20 cellular contexts compared by ENCODE assay signal in the genomic region with DNA sequence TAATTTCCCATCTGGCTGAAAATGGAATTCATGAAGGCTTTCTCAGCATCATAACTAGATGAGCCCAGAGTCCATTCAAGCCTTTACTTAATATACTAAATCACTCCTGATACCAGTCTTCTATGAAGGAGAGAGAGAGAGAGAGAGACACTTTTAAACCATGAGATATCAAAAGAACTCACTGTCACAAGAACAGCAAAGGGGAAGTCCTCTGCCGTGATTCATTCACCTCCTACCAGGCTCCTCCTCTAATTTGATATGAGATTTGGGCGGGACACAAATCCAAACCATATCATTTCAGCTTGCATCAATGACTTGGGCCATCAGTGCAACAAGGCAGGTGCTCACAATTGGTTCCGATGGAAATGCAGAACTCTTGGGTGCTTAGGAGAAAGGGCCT.
DNase-seq lines count a peak whose midpoint lies in the region; ATAC-seq and TF ChIP-seq lines count a peak whose summit lies in the region.
"Had no signal": no experiment of that assay in that cellular context is flagged by ENCODE, and none has a peak within 500 bp of the region (broad histone marks: within the 10 kb centered on the region; RNA-seq: fewer than 3 reads in every experiment).

No MANE protein-coding gene starts in this region.

- ATAC-seq in DND-41 (ENCODE audit: insufficient read depth, low read depth) (0 out of 3 replicates have a peak, but pooled peaks have one; percentile 29), activated B cell treated with CpG ODN at 0.5 μM for 24 hours (ENCODE audit: low read depth) (peak; percentile 14)
- ATAC-seq: HCT116 had no signal

- H3K9me3 Mint-ChIP-seq in activated T-cell treated with anti-CD3 and anti-CD28 coated beads, Interleukin-2, amount 50 U/mL, for 24 hours, result no peaks in the 10 kb centered on the region
- no peaks in the 10 kb centered on the region for H3K9me3 Mint-ChIP-seq in activated B cell treated with CpG ODN at 0.5 μM for 24 hours
- H3K9me3 Mint-ChIP-seq: activated CD4-positive, alpha-beta T cell treated with anti-CD3 and anti-CD28 coated beads, Interleukin-2, amount 10 ng/mL, durations not matched to agents 7 days and 5 days had no signal

- no peak overlapping the region for H3K4me3 ChIP-seq in DND-41 (ENCODE audit: low read depth in 1 of 2, low read length in 2 of 2)
- no peak overlapping the region for H3K4me3 ChIP-seq in neutrophil (ENCODE audit: low read depth in 1 of 2, low read length in 1 of 2)
- no peak overlapping the region for H3K4me3 ChIP-seq in osteoblast (ENCODE audit: insufficient read depth, low read length)
- H3K4me3 ChIP-seq: esophagus muscularis mucosa, spleen had no signal

- no peak overlapping the region for H3K4me3 Mint-ChIP-seq in activated T-cell treated with anti-CD3 and anti-CD28 coated beads, Interleukin-2, amount 50 U/mL, for 24 hours
- H3K4me3 Mint-ChIP-seq in activated B cell treated with CpG ODN at 0.5 μM for 24 hours, result no peak overlapping the region
- H3K4me3 Mint-ChIP-seq: activated CD4-positive, alpha-beta T cell treated with anti-CD3 and anti-CD28 coated beads, Interleukin-2, amount 10 ng/mL, durations not matched to agents 7 days and 5 days had no signal

- H3K4me1 ChIP-seq in DND-41 (ENCODE audit: insufficient read depth, low read length) (no peaks in the 10 kb centered on the region), neutrophil (ENCODE audit: control insufficient read depth in 1 of 2, insufficient read depth in 1 of 2, low read depth in 1 of 2, low read length in 1 of 2) (no peaks in the 10 kb centered on the region), osteoblast (ENCODE audit: insufficient read depth, low read length) (no peaks in the 10 kb centered on the region)
- H3K4me1 ChIP-seq: esophagus muscularis mucosa had no signal

- H2AFZ ChIP-seq in DND-41 (ENCODE audit: low read depth, low read length) (no peak overlapping the region), osteoblast (ENCODE audit: low read length) (no peak overlapping the region)

- POLR2A ChIA-PET in activated B cell treated with CpG ODN at 0.5 μM for 24 hours (lab: Charles Lee), result no interaction called here

- peaks cover 16% of the 10 kb centered on the region; the same call in 1 of the 2 replicates for H4K20me1 ChIP-seq in DND-41 (ENCODE audit: insufficient read depth, low read length)
- H4K20me1 ChIP-seq in osteoblast (ENCODE audit: insufficient read depth, low read length), result peaks cover 3% of the 10 kb centered on the region

- CTCF ChIA-PET in activated B cell treated with CpG ODN at 0.5 μM for 24 hours (lab: Charles Lee), result no interaction called here

- DNase-seq in activated T-cell treated with anti-CD3 and anti-CD28 coated beads, Interleukin-2, amount 50 U/mL, for 24 hours, result no peak
- no peak for DNase-seq in activated T-cell treated with anti-CD3 and anti-CD28 coated beads, Interleukin-2, amount 50 U/mL, for 1 hour
- DNase-seq in DND-41 (no peak), activated B cell treated with CpG ODN at 0.5 μM for 24 hours (no peak), putamen (ENCODE audit: low spot score) (no peak), osteoblast (ENCODE audit: insufficient read length, low spot score, missing footprints) (no peak), amygdala (lab: John Stamatoyannopoulos, UW) (no peak)
- DNase-seq: activated CD4-positive, alpha-beta T cell treated with anti-CD3 and anti-CD28 coated beads, Interleukin-2, amount 10 ng/mL, durations not matched to agents 7 days and 5 days; aorta; effector CD8-positive, alpha-beta T cell; kidney glomerular epithelial cell; mesendoderm; NCI-H187 treated with DMSO at 0.1 percent for 48 hours; NCI-H510A; RPMI8226; spleen; SW 1271 had no signal

- H3K9ac ChIP-seq in DND-41 (ENCODE audit: low read depth, low read length), result no peak overlapping the region

- peak overlapping the region; percentile 67 for H3K27ac Mint-ChIP-seq in activated T-cell treated with anti-CD3 and anti-CD28 coated beads, Interleukin-2, amount 50 U/mL, for 24 hours
- H3K27ac Mint-ChIP-seq in activated B cell treated with CpG ODN at 0.5 μM for 24 hours, result peak overlapping the region; percentile 35
- H3K27ac Mint-ChIP-seq: activated CD4-positive, alpha-beta T cell treated with anti-CD3 and anti-CD28 coated beads, Interleukin-2, amount 10 ng/mL, durations not matched to agents 7 days and 5 days had no signal

- no peaks in the 10 kb centered on the region for H3K27me3 Mint-ChIP-seq in activated T-cell treated with anti-CD3 and anti-CD28 coated beads, Interleukin-2, amount 50 U/mL, for 24 hours
- no peaks in the 10 kb centered on the region for H3K27me3 Mint-ChIP-seq in activated B cell treated with CpG ODN at 0.5 μM for 24 hours
- H3K27me3 Mint-ChIP-seq: activated CD4-positive, alpha-beta T cell treated with anti-CD3 and anti-CD28 coated beads, Interleukin-2, amount 10 ng/mL, durations not matched to agents 7 days and 5 days had no signal

- H3K27me3 ChIP-seq in DND-41 (ENCODE audit: insufficient read depth, low read length, poor library complexity) (no peaks in the 10 kb centered on the region), neutrophil (no peaks in the 10 kb centered on the region), osteoblast (ENCODE audit: insufficient read depth, low read length) (no peaks in the 10 kb centered on the region)
- H3K27me3 ChIP-seq: esophagus muscularis mucosa, spleen had no signal

- H3K79me2 ChIP-seq in DND-41 (ENCODE audit: insufficient read depth, low read length), result peaks cover 75% of the 10 kb centered on the region
- peaks cover 55% of the 10 kb centered on the region for H3K79me2 ChIP-seq in osteoblast (ENCODE audit: insufficient read depth, low read length)

- H3K9me3 ChIP-seq in DND-41 (ENCODE audit: insufficient read depth, low read length, severe bottlenecking) (no peaks in the 10 kb centered on the region), neutrophil (no peaks in the 10 kb centered on the region), osteoblast (ENCODE audit: low read depth, low read length) (no peaks in the 10 kb centered on the region)
- H3K9me3 ChIP-seq: esophagus muscularis mucosa, spleen had no signal

- H3K4me2 ChIP-seq in DND-41 (ENCODE audit: insufficient read depth, low read length) (no peak overlapping the region), osteoblast (ENCODE audit: insufficient read depth, low read length) (no peak overlapping the region)

- H3K27ac ChIP-seq in DND-41 (ENCODE audit: low read length) (no peak overlapping the region), neutrophil (peak overlapping the region; percentile 52), osteoblast (ENCODE audit: low read depth, low read length) (no peak overlapping the region)
- H3K27ac ChIP-seq: esophagus muscularis mucosa had no signal

- intact Hi-C loops in activated B cell treated with CpG ODN at 0.5 μM for 24 hours (cut with micrococcal nuclease), result loop anchor here (2.0 kb wide), 1 partner anchor 18 kb away; no protein-coding TSS in a partner anchor

- H3K36me3 ChIP-seq in DND-41 (ENCODE audit: insufficient read depth, low read length), result peaks cover 93% of the 10 kb centered on the region
- peaks cover 72% of the 10 kb centered on the region for H3K36me3 ChIP-seq in neutrophil
- peaks cover 59% of the 10 kb centered on the region for H3K36me3 ChIP-seq in osteoblast (ENCODE audit: insufficient read depth, low read length)

- H3K36me3 Mint-ChIP-seq in activated T-cell treated with anti-CD3 and anti-CD28 coated beads, Interleukin-2, amount 50 U/mL, for 24 hours (ENCODE audit: low read depth), result peaks cover 97% of the 10 kb centered on the region
- H3K36me3 Mint-ChIP-seq in activated B cell treated with CpG ODN at 0.5 μM for 24 hours (ENCODE audit: low read depth), result peaks cover 86% of the 10 kb centered on the region

- H3K4me1 Mint-ChIP-seq in activated T-cell treated with anti-CD3 and anti-CD28 coated beads, Interleukin-2, amount 50 U/mL, for 24 hours (ENCODE audit: low read depth), result peaks cover 76% of the 10 kb centered on the region
- H3K4me1 Mint-ChIP-seq in activated B cell treated with CpG ODN at 0.5 μM for 24 hours, result no peaks in the 10 kb centered on the region

- TF ChIP-seq CTCF in DND-41 (IDR thresholded peaks at IDR 0.05; ENCODE audit: borderline replicate concordance, extremely low read depth, low read length, poor library complexity, severe bottlenecking) (no peak), activated B cell treated with CpG ODN at 0.5 μM for 24 hours (IDR thresholded peaks at IDR 0.05) (no peak), neutrophil (IDR thresholded peaks at IDR 0.05) (no peak), osteoblast (IDR thresholded peaks at IDR 0.05; ENCODE audit: extremely low read depth, low read depth, low read length) (no peak)
